17 cellular contexts compared by ENCODE assay signal in the genomic region with DNA sequence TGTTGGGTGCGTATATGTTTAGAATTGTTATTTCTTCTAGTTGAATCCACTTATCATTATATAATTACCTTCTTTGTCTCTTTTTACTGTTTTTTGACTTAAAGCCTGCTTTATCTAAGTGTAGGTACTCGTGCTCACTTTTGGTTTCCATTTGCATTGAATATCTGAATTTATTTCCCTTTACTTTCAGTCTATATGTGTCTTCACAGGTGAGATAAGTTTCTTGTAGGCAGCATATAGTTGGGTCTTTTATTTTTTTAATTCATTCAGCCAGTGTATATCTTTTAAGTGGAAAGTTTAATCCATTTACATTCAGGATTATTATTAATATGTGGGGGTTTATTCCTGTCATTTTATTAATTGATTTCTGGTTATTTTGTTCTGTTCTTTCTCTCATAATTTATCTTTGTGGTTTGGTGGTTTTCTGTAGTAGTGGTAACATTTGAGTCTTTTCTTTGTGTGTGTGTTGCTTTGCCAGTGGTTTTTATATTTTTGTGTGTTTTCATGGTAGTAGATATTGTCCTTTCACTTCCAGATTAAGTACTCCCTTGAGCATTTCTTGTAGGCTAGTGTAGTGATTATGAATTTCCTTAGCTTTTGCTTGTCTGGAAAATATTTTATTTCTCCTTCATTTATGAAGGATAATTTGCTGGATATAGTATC. TPM values are rescaled to one million over a fixed set of nuclear protein-coding genes. Genes with fewer than 3 reads are reported as not detected.
DNase-seq lines count a peak whose midpoint lies in the region; TF ChIP-seq lines count a peak whose summit lies in the region.
"Had no signal": no experiment of that assay in that cellular context is flagged by ENCODE, and none has a peak within 500 bp of the region (broad histone marks: within the 10 kb centered on the region; RNA-seq: fewer than 3 reads in every experiment).

No MANE protein-coding gene starts in this region.

- no peak overlapping the region for H3K4me3 ChIP-seq in CD8-positive, alpha-beta memory T cell (ENCODE audit: low read length)
- H3K4me3 ChIP-seq in GM12865 (ENCODE audit: low read depth, low read length) (no peak overlapping the region), Caco-2 (ENCODE audit: low read depth, low read length) (no peak overlapping the region)
- H3K4me3 ChIP-seq: pancreas, tibial artery had no signal

- no TSS peak for BruUV-seq in Caco-2 (replicated peaks; lab: Mats Ljungman, UMichigan)

- CTCF ChIA-PET in CD8-positive, alpha-beta memory T cell (lab: Charles Lee): no interaction called here
- CTCF ChIA-PET in Caco-2 (lab: Charles Lee): no interaction called here

- peaks cover 6 to 37% (median 7%) of the 10 kb centered on the region in 3 donors for H3K36me3 Mint-ChIP-seq in CD8-positive, alpha-beta memory T cell
- H3K36me3 Mint-ChIP-seq in T-helper 2 cell treated with Interferon-gamma antibody and Interleukin-4, amounts not matched to agents 5 μg/mL and 100 μg/mL, for 36 hours (ENCODE audit: low read depth): peaks cover 49% of the 10 kb centered on the region
- no peaks in the 10 kb centered on the region for H3K36me3 Mint-ChIP-seq in dendritic cell treated with granulocyte-macrophage colony-stimulating factor and Interleukin-4, amounts not matched to agents 40 ng/mL and 50 ng/mL, for 4 days (ENCODE audit: low read depth)
- peaks cover 8% of the 10 kb centered on the region for H3K36me3 Mint-ChIP-seq in Caco-2 (ENCODE audit: insufficient read depth, unreplicated experiment)

- peaks cover 0 to 2% of the 10 kb centered on the region in 2 donors for H3K27me3 Mint-ChIP-seq in CD8-positive, alpha-beta memory T cell
- no peaks in the 10 kb centered on the region for H3K27me3 Mint-ChIP-seq in T-helper 2 cell treated with Interferon-gamma antibody and Interleukin-4, amounts not matched to agents 5 μg/mL and 100 μg/mL, for 36 hours (ENCODE audit: low read depth)
- H3K27me3 Mint-ChIP-seq in dendritic cell treated with granulocyte-macrophage colony-stimulating factor and Interleukin-4, amounts not matched to agents 40 ng/mL and 50 ng/mL, for 4 days: no peaks in the 10 kb centered on the region
- H3K27me3 Mint-ChIP-seq in Caco-2 (ENCODE audit: insufficient read depth, unreplicated experiment): no peaks in the 10 kb centered on the region
- H3K27me3 Mint-ChIP-seq: naive thymus-derived CD8-positive, alpha-beta T cell; stimulated activated memory B cell treated with anti-CD40 and anti-IgM and Interleukin-4, amounts not matched to agents 10 μg/mL and 1 μg/mL and 100 μg/mL, for 72 hours had no signal

- no peak for TF ChIP-seq CTCF in GM12865 (IDR thresholded peaks at IDR 0.05; ENCODE audit: insufficient read depth, low read depth, low read length, missing control alignments)
- TF ChIP-seq CTCF in Caco-2 (IDR thresholded peaks at IDR 0.05; ENCODE audit: insufficient read depth in 1 of 2, low read depth in 1 of 2, low read length in 1 of 2, severe bottlenecking in 1 of 2, unreplicated experiment in 1 of 2): no peak

- H3K36me3 ChIP-seq in CD8-positive, alpha-beta memory T cell (ENCODE audit: insufficient read depth, low read length): no peaks in the 10 kb centered on the region
- no peaks in the 10 kb centered on the region for H3K36me3 ChIP-seq in Caco-2 (ENCODE audit: control insufficient read depth, insufficient read depth, low read length)
- H3K36me3 ChIP-seq: pancreas, tibial artery, WERI-Rb-1 had no signal

- POLR2A ChIA-PET in CD8-positive, alpha-beta memory T cell (lab: Charles Lee): no interaction called here
- POLR2A ChIA-PET in Caco-2 (lab: Charles Lee): no interaction called here

- H3K27me3 ChIP-seq in CD8-positive, alpha-beta memory T cell (ENCODE audit: insufficient read depth, low read length, poor library complexity, severe bottlenecking): no peaks in the 10 kb centered on the region
- H3K27me3 ChIP-seq in Caco-2 (replicated peaks; ENCODE audit: control insufficient read depth, insufficient read depth, low read length): no peaks in the 10 kb centered on the region
- H3K27me3 ChIP-seq: pancreas, tibial artery had no signal

- H3K27ac ChIP-seq in CD8-positive, alpha-beta memory T cell (ENCODE audit: low read depth, low read length): no peak overlapping the region
- H3K27ac ChIP-seq: pancreas, tibial artery, WERI-Rb-1 had no signal

- peak overlapping the region in 1 of 8 donors; percentile 23 for H3K27ac Mint-ChIP-seq in CD8-positive, alpha-beta memory T cell
- H3K27ac Mint-ChIP-seq in T-helper 2 cell treated with Interferon-gamma antibody and Interleukin-4, amounts not matched to agents 5 μg/mL and 100 μg/mL, for 36 hours: peak overlapping the region; percentile 69
- H3K27ac Mint-ChIP-seq in dendritic cell treated with granulocyte-macrophage colony-stimulating factor and Interleukin-4, amounts not matched to agents 40 ng/mL and 50 ng/mL, for 4 days: peak overlapping the region; percentile 9
- no peak overlapping the region for H3K27ac Mint-ChIP-seq in Caco-2 (ENCODE audit: unreplicated experiment)
- H3K27ac Mint-ChIP-seq: stimulated activated memory B cell treated with anti-CD40 and anti-IgM and Interleukin-4, amounts not matched to agents 10 μg/mL and 1 μg/mL and 100 μg/mL, for 72 hours had no signal

- peak overlapping the region in 5 of 7 donors; percentile 0 to 51 (median 33) for H3K4me3 Mint-ChIP-seq in CD8-positive, alpha-beta memory T cell
- H3K4me3 Mint-ChIP-seq in T-helper 2 cell treated with Interferon-gamma antibody and Interleukin-4, amounts not matched to agents 5 μg/mL and 100 μg/mL, for 36 hours: peak overlapping the region; percentile 6
- H3K4me3 Mint-ChIP-seq in dendritic cell treated with granulocyte-macrophage colony-stimulating factor and Interleukin-4, amounts not matched to agents 40 ng/mL and 50 ng/mL, for 4 days: no peak overlapping the region
- H3K4me3 Mint-ChIP-seq in Caco-2 (ENCODE audit: unreplicated experiment): no peak overlapping the region
- H3K4me3 Mint-ChIP-seq: stimulated activated memory B cell treated with anti-CD40 and anti-IgM and Interleukin-4, amounts not matched to agents 10 μg/mL and 1 μg/mL and 100 μg/mL, for 72 hours had no signal

- intact Hi-C loops in dendritic cell treated with granulocyte-macrophage colony-stimulating factor and Interleukin-4, amounts not matched to agents 40 ng/mL and 50 ng/mL, for 4 days (cut with micrococcal nuclease): loop anchor here (5.0 kb wide), 1 partner anchor 42 kb away; no protein-coding TSS in a partner anchor
- intact Hi-C loops in Caco-2 (cut with micrococcal nuclease; ENCODE audit: unreplicated experiment): no loop called here

- H3K9me3 ChIP-seq in CD8-positive, alpha-beta memory T cell (ENCODE audit: low read length): peaks cover 11% of the 10 kb centered on the region
- H3K9me3 ChIP-seq in Caco-2: no peaks in the 10 kb centered on the region
- H3K9me3 ChIP-seq: pancreas had no signal

- peaks cover 81 to 94% (median 91%) of the 10 kb centered on the region in 3 donors for H3K4me1 Mint-ChIP-seq in CD8-positive, alpha-beta memory T cell
- peaks cover 57% of the 10 kb centered on the region for H3K4me1 Mint-ChIP-seq in T-helper 2 cell treated with Interferon-gamma antibody and Interleukin-4, amounts not matched to agents 5 μg/mL and 100 μg/mL, for 36 hours (ENCODE audit: low read depth)
- H3K4me1 Mint-ChIP-seq in dendritic cell treated with granulocyte-macrophage colony-stimulating factor and Interleukin-4, amounts not matched to agents 40 ng/mL and 50 ng/mL, for 4 days (ENCODE audit: low read depth): peaks cover 59% of the 10 kb centered on the region
- peaks cover 30% of the 10 kb centered on the region for H3K4me1 Mint-ChIP-seq in Caco-2 (ENCODE audit: low read depth, unreplicated experiment)

- H3K9me3 Mint-ChIP-seq in CD8-positive, alpha-beta memory T cell: peaks cover 11 to 29% (median 24%) of the 10 kb centered on the region in 5 donors
- H3K9me3 Mint-ChIP-seq in T-helper 2 cell treated with Interferon-gamma antibody and Interleukin-4, amounts not matched to agents 5 μg/mL and 100 μg/mL, for 36 hours: peaks cover 48% of the 10 kb centered on the region
- peaks cover 10% of the 10 kb centered on the region for H3K9me3 Mint-ChIP-seq in dendritic cell treated with granulocyte-macrophage colony-stimulating factor and Interleukin-4, amounts not matched to agents 40 ng/mL and 50 ng/mL, for 4 days
- no peaks in the 10 kb centered on the region for H3K9me3 Mint-ChIP-seq in Caco-2 (ENCODE audit: unreplicated experiment)

- H3K4me1 ChIP-seq in CD8-positive, alpha-beta memory T cell (ENCODE audit: insufficient read depth, low read length): peaks cover 38% of the 10 kb centered on the region
- peaks cover 24% of the 10 kb centered on the region for H3K4me1 ChIP-seq in Caco-2

- no peak for DNase-seq in CD8-positive, alpha-beta memory T cell
- DNase-seq in GM12865 (ENCODE audit: low read depth): peak; percentile 13
- DNase-seq in T-helper 2 cell treated with Interferon-gamma antibody and Interleukin-4, amounts not matched to agents 5 μg/mL and 100 μg/mL, for 36 hours (ENCODE audit: low spot score): no peak
- DNase-seq in Caco-2: no peak
- no peak for DNase-seq in CD1c-positive myeloid dendritic cell (ENCODE audit: extremely low spot score)
- DNase-seq in hypothalamus (lab: John Stamatoyannopoulos, UW): no peak
- DNase-seq: foreskin melanocyte; HCEC 1CT; naive thymus-derived CD8-positive, alpha-beta T cell; NCI-H1417 treated with DMSO at 0.1 percent for 48 hours; NCI-H526 treated with DMSO at 0.1 percent for 48 hours; pancreas; Right ventricle myocardium superior; tibial artery; WERI-Rb-1 had no signal

RNA-seq across cellular contexts. Expression of gene STT3B, which starts 27.3 kb away (rescaled TPM):
- 100 to 1,000 TPM; 107 to 116 TPM for total RNA-seq in CD8-positive, alpha-beta memory T cell
- polyA plus RNA-seq in CD8-positive, alpha-beta memory T cell: 137 TPM
- total RNA-seq in Caco-2 (2022): 162 and 165 TPM in 2 replicates

Comparison
In these comparisons a context has a peak if more than half of its experiments do, and no peak if none do; other contexts are left out.
1. H3K4me3 Mint-ChIP-seq: peak in CD8-positive, alpha-beta memory T cell (5 of 7) and T-helper 2 cell treated with Interferon-gamma antibody and Interleukin-4, amounts not matched to agents 5 μg/mL and 100 μg/mL, for 36 hours (single experiment); none in dendritic cell treated with granulocyte-macrophage colony-stimulating factor and Interleukin-4, amounts not matched to agents 40 ng/mL and 50 ng/mL, for 4 days (single experiment) and Caco-2 (single experiment).